ENCODE assay signal across 8 cellular contexts in genomic region chr5:55306641-55307382, GRCh38. TPM values are rescaled to one million over a fixed set of nuclear protein-coding genes. Genes with fewer than 3 reads are reported as not detected.
DNase-seq lines count a peak whose midpoint lies in the region; ATAC-seq and TF ChIP-seq lines count a peak whose summit lies in the region.

No MANE protein-coding gene starts in this region.

- H3K9me3 Mint-ChIP-seq in GM23338, result no peaks in the 10 kb centered on the region
- H3K9me3 Mint-ChIP-seq in activated T-helper 1 cell treated with anti-CD3 and anti-CD28 coated beads, Interleukin-12 subunit alpha, Interleukin-12 subunit beta, Interleukin-2, Interleukin-4 antibody, amounts not matched to agents 30 ng/mL and 10 ng/mL and 1 ng/mL, durations not matched to agents 14 hours and 24 hours and 36 hours, result no peaks in the 10 kb centered on the region

- H3F3A ChIP-seq in GM23338 (replicated peaks; ENCODE audit: low read depth), result no peaks in the 10 kb centered on the region

- H3K27me3 ChIP-seq in GM23338 (ENCODE audit: insufficient read depth) (no peaks in the 10 kb centered on the region), SJSA1 (replicated peaks) (no peaks in the 10 kb centered on the region), thyroid gland (no peaks in the 10 kb centered on the region)

- ATAC-seq in GM23338 (peak; percentile 6; the same call in 2 of the 3 replicates), GM21619 (IDR thresholded peaks at IDR 0.05; ENCODE audit: unreplicated experiment) (no peak)

- intact Hi-C loops in thyroid gland (cut with DNase I), result loop anchor here (10.0 kb wide), 2 partner anchors 82 to 132 kb away; partner anchors contain the start of genes CDC20B and MCIDAS
- intact Hi-C loops in activated T-helper 1 cell treated with anti-CD3 and anti-CD28 coated beads, Interleukin-12 subunit alpha, Interleukin-12 subunit beta, Interleukin-2, Interleukin-4 antibody, amounts not matched to agents 30 ng/mL and 10 ng/mL and 1 ng/mL, durations not matched to agents 14 hours and 24 hours and 36 hours (cut with micrococcal nuclease), result loop anchor here (2.0 to 5.0 kb wide), 3 partner anchors 74 to 1865 kb away; partner anchors contain the start of genes CCNO, GPBP1 and PLPP1

- TF ChIP-seq CTCF in GM23338 (conservative IDR thresholded peaks at IDR 0.05; ENCODE audit: low read depth in 2 of 2) (no peak), thyroid gland (IDR thresholded peaks at IDR 0.05) (no peak)

- peaks cover 11% of the 10 kb centered on the region; the same call in 2 of the 3 replicates for H3K36me3 Mint-ChIP-seq in GM23338 (ENCODE audit: low read depth)
- peaks cover 16% of the 10 kb centered on the region for H3K36me3 Mint-ChIP-seq in activated T-helper 1 cell treated with anti-CD3 and anti-CD28 coated beads, Interleukin-12 subunit alpha, Interleukin-12 subunit beta, Interleukin-2, Interleukin-4 antibody, amounts not matched to agents 30 ng/mL and 10 ng/mL and 1 ng/mL, durations not matched to agents 14 hours and 24 hours and 36 hours (ENCODE audit: low read depth)

- no peaks in the 10 kb centered on the region for H3K9me2 ChIP-seq in GM23338 (ENCODE audit: insufficient read depth)

- H3K4me1 ChIP-seq in GM23338 (ENCODE audit: insufficient read depth), result peaks cover 18% of the 10 kb centered on the region
- peaks cover 26% of the 10 kb centered on the region for H3K4me1 ChIP-seq in SJSA1 (replicated peaks)
- peaks cover 44 to 56% of the 10 kb centered on the region in 2 donors for H3K4me1 ChIP-seq in thyroid gland

- H3K79me2 ChIP-seq in GM23338 (replicated peaks; ENCODE audit: insufficient read depth), result peaks cover 92% of the 10 kb centered on the region

- no peaks in the 10 kb centered on the region for H3K27me3 Mint-ChIP-seq in GM23338 (ENCODE audit: insufficient read depth, low read depth, poor library complexity)
- H3K27me3 Mint-ChIP-seq in activated T-helper 1 cell treated with anti-CD3 and anti-CD28 coated beads, Interleukin-12 subunit alpha, Interleukin-12 subunit beta, Interleukin-2, Interleukin-4 antibody, amounts not matched to agents 30 ng/mL and 10 ng/mL and 1 ng/mL, durations not matched to agents 14 hours and 24 hours and 36 hours (ENCODE audit: insufficient read depth), result no peaks in the 10 kb centered on the region

- 0 out of 2 replicates have a peak, but pooled peaks cover 2% of the 10 kb centered on the region for H3K9me3 ChIP-seq in SJSA1 (replicated peaks)
- H3K9me3 ChIP-seq in thyroid gland, result no peaks in the 10 kb centered on the region

- no peak overlapping the region for H3K27ac Mint-ChIP-seq in GM23338
- H3K27ac Mint-ChIP-seq in activated T-helper 1 cell treated with anti-CD3 and anti-CD28 coated beads, Interleukin-12 subunit alpha, Interleukin-12 subunit beta, Interleukin-2, Interleukin-4 antibody, amounts not matched to agents 30 ng/mL and 10 ng/mL and 1 ng/mL, durations not matched to agents 14 hours and 24 hours and 36 hours, result no peak overlapping the region

- H3K4me1 Mint-ChIP-seq in GM23338, result peaks cover 13% of the 10 kb centered on the region; the same call in 2 of the 3 replicates
- peaks cover 16% of the 10 kb centered on the region for H3K4me1 Mint-ChIP-seq in activated T-helper 1 cell treated with anti-CD3 and anti-CD28 coated beads, Interleukin-12 subunit alpha, Interleukin-12 subunit beta, Interleukin-2, Interleukin-4 antibody, amounts not matched to agents 30 ng/mL and 10 ng/mL and 1 ng/mL, durations not matched to agents 14 hours and 24 hours and 36 hours (ENCODE audit: low read depth)

- H3K4me2 ChIP-seq in GM23338, result peak overlapping the region; percentile 91

- DNase-seq in CD1c-positive myeloid dendritic cell (ENCODE audit: extremely low spot score) (peak; percentile 9), GM23338 (ENCODE audit: low spot score) (no peak), SJSA1 (ENCODE audit: low read depth in 1 of 2, low spot score in 2 of 2) (no peak), hepatic stellate cell (ENCODE audit: low spot score) (peak; percentile 22), thyroid gland (peak in 1 of 2 donors; percentile 5)
- no peak for DNase-seq in activated effector memory CD4-positive, alpha-beta T cell treated with Interleukin-2 at 50 U/mL for 16 hours
- no peak for DNase-seq in activated T-helper 1 cell treated with anti-CD3 and anti-CD28 coated beads, Interleukin-12 subunit alpha, Interleukin-12 subunit beta, Interleukin-2, Interleukin-4 antibody, amounts not matched to agents 30 ng/mL and 10 ng/mL and 1 ng/mL, durations not matched to agents 14 hours and 24 hours and 36 hours (ENCODE audit: low spot score)

- peaks cover under 1% of the 10 kb centered on the region for H4K20me1 ChIP-seq in GM23338 (replicated peaks; ENCODE audit: insufficient read depth)

- H2AFZ ChIP-seq in GM23338, result peak overlapping the region; percentile 78; the same call in 1 of the 2 replicates

- H3K4me3 ChIP-seq in GM23338, result peak overlapping the region; percentile 66
- peak overlapping the region; percentile 74 for H3K4me3 ChIP-seq in SJSA1
- peak overlapping the region; percentile 41 to 87 (median 52) for H3K4me3 ChIP-seq in thyroid gland (replicated peaks in 1 of 3)

- no peak for TF ChIP-seq POLR2A in thyroid gland (IDR thresholded peaks at IDR 0.05)

- H3K4me3 Mint-ChIP-seq in GM23338, result no peak overlapping the region
- H3K4me3 Mint-ChIP-seq in activated T-helper 1 cell treated with anti-CD3 and anti-CD28 coated beads, Interleukin-12 subunit alpha, Interleukin-12 subunit beta, Interleukin-2, Interleukin-4 antibody, amounts not matched to agents 30 ng/mL and 10 ng/mL and 1 ng/mL, durations not matched to agents 14 hours and 24 hours and 36 hours, result no peak overlapping the region

- H3K36me3 ChIP-seq in GM23338 (ENCODE audit: insufficient read depth) (no peaks in the 10 kb centered on the region), SJSA1 (peaks cover 15% of the 10 kb centered on the region), thyroid gland (no peaks in the 10 kb centered on the region)

- no peak overlapping the region; the same call in 1 of the 2 replicates for H3K27ac ChIP-seq in GM23338 (ENCODE audit: low read depth)
- H3K27ac ChIP-seq in SJSA1, result no peak overlapping the region; the same call in 1 of the 2 replicates
- peak overlapping the region; percentile 91 to 95 (median 95) for H3K27ac ChIP-seq in thyroid gland

- 5 to 6% methylated on average over 12 of the region's 12 CpGs for WGBS in thyroid gland, 2 donors

TF ChIP-seq in GM23338, 12 proteins besides CTCF, POLR2A, EP300 and RAD21:
- TF ChIP-seq POLR2AphosphoS5 (IDR thresholded peaks at IDR 0.05; ENCODE audit: low read depth) (no peak), ZNF331 (CRISPR knock-in tag; IDR thresholded peaks at IDR 0.05; ENCODE audit: low read depth) (no peak), ZNF114 (CRISPR knock-in tag; IDR thresholded peaks at IDR 0.05) (no peak), EZH2 (IDR thresholded peaks at IDR 0.05; ENCODE audit: low read depth, unreplicated experiment) (no peak), JUNB (IDR thresholded peaks at IDR 0.05; ENCODE audit: unreplicated experiment) (no peak)
- TF ChIP-seq, protein P1, sequence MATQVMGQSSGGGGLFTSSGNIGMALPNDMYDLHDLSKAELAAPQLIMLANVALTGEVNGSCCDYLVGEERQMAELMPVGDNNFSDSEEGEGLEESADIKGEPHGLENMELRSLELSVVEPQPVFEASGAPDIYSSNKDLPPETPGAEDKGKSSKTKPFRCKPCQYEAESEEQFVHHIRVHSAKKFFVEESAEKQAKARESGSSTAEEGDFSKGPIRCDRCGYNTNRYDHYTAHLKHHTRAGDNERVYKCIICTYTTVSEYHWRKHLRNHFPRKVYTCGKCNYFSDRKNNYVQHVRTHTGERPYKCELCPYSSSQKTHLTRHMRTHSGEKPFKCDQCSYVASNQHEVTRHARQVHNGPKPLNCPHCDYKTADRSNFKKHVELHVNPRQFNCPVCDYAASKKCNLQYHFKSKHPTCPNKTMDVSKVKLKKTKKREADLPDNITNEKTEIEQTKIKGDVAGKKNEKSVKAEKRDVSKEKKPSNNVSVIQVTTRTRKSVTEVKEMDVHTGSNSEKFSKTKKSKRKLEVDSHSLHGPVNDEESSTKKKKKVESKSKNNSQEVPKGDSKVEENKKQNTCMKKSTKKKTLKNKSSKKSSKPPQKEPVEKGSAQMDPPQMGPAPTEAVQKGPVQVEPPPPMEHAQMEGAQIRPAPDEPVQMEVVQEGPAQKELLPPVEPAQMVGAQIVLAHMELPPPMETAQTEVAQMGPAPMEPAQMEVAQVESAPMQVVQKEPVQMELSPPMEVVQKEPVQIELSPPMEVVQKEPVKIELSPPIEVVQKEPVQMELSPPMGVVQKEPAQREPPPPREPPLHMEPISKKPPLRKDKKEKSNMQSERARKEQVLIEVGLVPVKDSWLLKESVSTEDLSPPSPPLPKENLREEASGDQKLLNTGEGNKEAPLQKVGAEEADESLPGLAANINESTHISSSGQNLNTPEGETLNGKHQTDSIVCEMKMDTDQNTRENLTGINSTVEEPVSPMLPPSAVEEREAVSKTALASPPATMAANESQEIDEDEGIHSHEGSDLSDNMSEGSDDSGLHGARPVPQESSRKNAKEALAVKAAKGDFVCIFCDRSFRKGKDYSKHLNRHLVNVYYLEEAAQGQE (IDR thresholded peaks at IDR 0.05; ENCODE audit: unreplicated experiment), result no peak

RNA-seq across cellular contexts. Expression of gene DHX29, which starts 0.7 kb away (rescaled TPM):
- 26.6 and 34.6 TPM in 2 replicates for total RNA-seq in GM23338 (2014; rRNA removed; shearing (Covaris generic))
- 118 and 137 TPM in 2 replicates for polyA plus RNA-seq in GM23338 (2016; fragmentation: Nextera tagmentation; extraction: Ambion mirVana)
- total RNA-seq in SJSA1 (2014; rRNA removed; shearing (Covaris generic)), result 28.4 and 38.7 TPM in 2 replicates
- total RNA-seq in thyroid gland, result 10 to 100 TPM; 39.1 to 54.0 (median 47.0) TPM
- 20.3 and 22.3 TPM in 2 replicates for total RNA-seq in activated T-helper 1 cell treated with anti-CD3 and anti-CD28 coated beads, Interleukin-12 subunit alpha, Interleukin-12 subunit beta, Interleukin-2, Interleukin-4 antibody, amounts not matched to agents 30 ng/mL and 10 ng/mL and 1 ng/mL, durations not matched to agents 14 hours and 24 hours and 36 hours

RNA-seq across cellular contexts. Expression of gene MTREX, which starts 1.0 kb away (rescaled TPM):
- total RNA-seq in GM23338 (2014; rRNA removed; shearing (Covaris generic)), result 94.9 and 97.0 TPM in 2 replicates
- 46.3 and 47.5 TPM in 2 replicates for polyA plus RNA-seq in GM23338 (2016; fragmentation: Nextera tagmentation; extraction: Ambion mirVana)
- total RNA-seq in SJSA1 (2014; rRNA removed; shearing (Covaris generic)), result 93.3 and 113 TPM in 2 replicates
- total RNA-seq in thyroid gland, result 10 to 100 TPM; 86.3 to 94.4 (median 92.6) TPM
- total RNA-seq in activated T-helper 1 cell treated with anti-CD3 and anti-CD28 coated beads, Interleukin-12 subunit alpha, Interleukin-12 subunit beta, Interleukin-2, Interleukin-4 antibody, amounts not matched to agents 30 ng/mL and 10 ng/mL and 1 ng/mL, durations not matched to agents 14 hours and 24 hours and 36 hours, result 110 and 122 TPM in 2 replicates

Comparison
In these comparisons a context has a peak if more than half of its experiments do, and no peak if none do; other contexts are left out.
1. DNase-seq: peak in CD1c-positive myeloid dendritic cell (single experiment) and hepatic stellate cell (single experiment); none in GM23338 (single experiment), SJSA1 (0 of 2), activated effector memory CD4-positive, alpha-beta T cell treated with Interleukin-2 at 50 U/mL for 16 hours (single experiment) and activated T-helper 1 cell treated with anti-CD3 and anti-CD28 coated beads, Interleukin-12 subunit alpha, Interleukin-12 subunit beta, Interleukin-2, Interleukin-4 antibody, amounts not matched to agents 30 ng/mL and 10 ng/mL and 1 ng/mL, durations not matched to agents 14 hours and 24 hours and 36 hours (single experiment).
2. H3K27ac ChIP-seq: peak in thyroid gland (3 of 3); none in GM23338 (single experiment) and SJSA1 (single experiment).
3. Peak in every context shown above with its lines, with median percentiles within 50 percentile points of each other: H3K4me3 ChIP-seq.